Comparison of ENCODE assay signal across 12 cellular contexts in genomic region chr2:105858868-105859693, GRCh38.
A peak's percentile ranks its signal among the peaks of the same experiment; 100 is the strongest.
DNase-seq lines count a peak whose midpoint lies in the region; ATAC-seq and TF ChIP-seq lines count a peak whose summit lies in the region.
"Had no signal": no experiment of that assay in that cellular context is flagged by ENCODE, and none has a peak within 500 bp of the region (broad histone marks: within the 10 kb centered on the region; RNA-seq: fewer than 3 reads in every experiment).

No MANE protein-coding gene starts in this region.

- H3K27ac Mint-ChIP-seq in Caco-2 (ENCODE audit: unreplicated experiment) (peak overlapping the region; percentile 59), immature natural killer cell (peak overlapping the region in 4 of 6 donors; percentile 18 to 53 (median 38))
- H3K27ac Mint-ChIP-seq in activated CD8-positive, alpha-beta memory T cell treated with anti-CD3 and anti-CD28 coated beads, Interleukin-2, amount 10 ng/mL, durations not matched to agents 7 days and 5 days: peak overlapping the region; percentile 88

- H3K9me3 ChIP-seq in Caco-2: no peaks in the 10 kb centered on the region
- H3K9me3 ChIP-seq: SK-N-SH had no signal

- DNase-seq in Caco-2 (peak in 1 of 2 experiments; percentile 62), immature natural killer cell (no peak), KG1 (lab: John Stamatoyannopoulos, UW) (no peak), iPS-NIHi11 (ENCODE audit: low spot score) (no peak)
- peak; percentile 42 for DNase-seq in activated CD8-positive, alpha-beta memory T cell treated with anti-CD3 and anti-CD28 coated beads, Interleukin-2, amount 10 ng/mL, durations not matched to agents 7 days and 5 days
- DNase-seq in effector CD4-positive, alpha-beta T cell: no peak
- DNase-seq: MM.1S, SK-N-SH, small intestine, substantia nigra had no signal

- CTCF ChIA-PET in Caco-2 (lab: Charles Lee): no interaction called here
- CTCF ChIA-PET in activated CD8-positive, alpha-beta memory T cell treated with anti-CD3 and anti-CD28 coated beads, Interleukin-2, amount 10 ng/mL, durations not matched to agents 7 days and 5 days (lab: Charles Lee): interaction anchor here (1.0 to 4.9 kb wide), 5 partner anchors 9 to 226 kb away, joined by 3 to 26 read pairs (median 4); no protein-coding TSS in a partner anchor

- no peaks in the 10 kb centered on the region; the same call in none of the 2 replicates for H3K36me3 ChIP-seq in Caco-2 (ENCODE audit: control insufficient read depth, insufficient read depth, low read length)

- ATAC-seq in GM21723 (IDR thresholded peaks at IDR 0.05; ENCODE audit: unreplicated experiment) (peak; percentile 66), HG03432 (IDR thresholded peaks at IDR 0.05; ENCODE audit: unreplicated experiment) (no peak)
- peak; percentile 62 for ATAC-seq in activated CD8-positive, alpha-beta memory T cell treated with anti-CD3 and anti-CD28 coated beads, Interleukin-2, amount 10 ng/mL, durations not matched to agents 7 days and 5 days

- H3K27me3 Mint-ChIP-seq in Caco-2 (ENCODE audit: insufficient read depth, unreplicated experiment): no peaks in the 10 kb centered on the region
- H3K27me3 Mint-ChIP-seq in activated CD8-positive, alpha-beta memory T cell treated with anti-CD3 and anti-CD28 coated beads, Interleukin-2, amount 10 ng/mL, durations not matched to agents 7 days and 5 days: no peaks in the 10 kb centered on the region
- H3K27me3 Mint-ChIP-seq in immature natural killer cell (ENCODE audit: low read depth in 3 of 3): no peaks in the 10 kb centered on the region

- BruUV-seq in Caco-2 (replicated peaks; lab: Mats Ljungman, UMichigan): no TSS peak

- H3K36me3 Mint-ChIP-seq in Caco-2 (ENCODE audit: insufficient read depth, unreplicated experiment) (peaks cover 74% of the 10 kb centered on the region), immature natural killer cell (peaks cover 7 to 19% (median 14%) of the 10 kb centered on the region in 3 donors)
- H3K36me3 Mint-ChIP-seq in activated CD8-positive, alpha-beta memory T cell treated with anti-CD3 and anti-CD28 coated beads, Interleukin-2, amount 10 ng/mL, durations not matched to agents 7 days and 5 days: peaks cover 31% of the 10 kb centered on the region

- peaks cover 15% of the 10 kb centered on the region for H3K4me1 ChIP-seq in Caco-2

- H3K4me3 ChIP-seq in Caco-2 (ENCODE audit: low read depth, low read length): no peak overlapping the region

- no peaks in the 10 kb centered on the region for H3K9me3 Mint-ChIP-seq in Caco-2 (ENCODE audit: unreplicated experiment)
- H3K9me3 Mint-ChIP-seq in activated CD8-positive, alpha-beta memory T cell treated with anti-CD3 and anti-CD28 coated beads, Interleukin-2, amount 10 ng/mL, durations not matched to agents 7 days and 5 days (ENCODE audit: low read depth): peaks cover 3% of the 10 kb centered on the region
- no peaks in the 10 kb centered on the region for H3K9me3 Mint-ChIP-seq in immature natural killer cell

- POLR2A ChIA-PET in Caco-2 (lab: Charles Lee): no interaction called here

- intact Hi-C loops in Caco-2 (cut with micrococcal nuclease; ENCODE audit: unreplicated experiment): no loop called here

- H3K4me3 Mint-ChIP-seq in Caco-2 (ENCODE audit: unreplicated experiment) (no peak overlapping the region), immature natural killer cell (no peak overlapping the region)
- peak overlapping the region; percentile 26 for H3K4me3 Mint-ChIP-seq in activated CD8-positive, alpha-beta memory T cell treated with anti-CD3 and anti-CD28 coated beads, Interleukin-2, amount 10 ng/mL, durations not matched to agents 7 days and 5 days

- H3K4me1 Mint-ChIP-seq in Caco-2 (ENCODE audit: low read depth, unreplicated experiment) (peaks cover 14% of the 10 kb centered on the region), immature natural killer cell (peaks cover 75 to 95% of the 10 kb centered on the region in 2 donors)
- H3K4me1 Mint-ChIP-seq in activated CD8-positive, alpha-beta memory T cell treated with anti-CD3 and anti-CD28 coated beads, Interleukin-2, amount 10 ng/mL, durations not matched to agents 7 days and 5 days: peaks cover 86% of the 10 kb centered on the region

- no peaks in the 10 kb centered on the region for H3K27me3 ChIP-seq in Caco-2 (replicated peaks; ENCODE audit: control insufficient read depth, insufficient read depth, low read length)

- no peak for TF ChIP-seq CTCF in Caco-2 (IDR thresholded peaks at IDR 0.05; ENCODE audit: insufficient read depth in 1 of 2, low read depth in 1 of 2, low read length in 1 of 2, severe bottlenecking in 1 of 2, unreplicated experiment in 1 of 2)

Comparison
In these comparisons a context has a peak if more than half of its experiments do, and no peak if none do; other contexts are left out.
1. H3K27ac Mint-ChIP-seq: peak in every context shown above with its lines; median percentile 88 in activated CD8-positive, alpha-beta memory T cell treated with anti-CD3 and anti-CD28 coated beads, Interleukin-2, amount 10 ng/mL, durations not matched to agents 7 days and 5 days; 59 in Caco-2; 38 in immature natural killer cell.